ENCODE assay signal across 1 cellular context in genomic region chr2:141015339-141016047, GRCh38.
TF ChIP-seq lines count a peak whose summit lies in the region.

No MANE protein-coding gene starts in this region.

TF ChIP-seq in SK-N-SH treated with all-trans-retinoic acid at 6 μM for 48 hours, 23 proteins besides CTCF, POLR2A, EP300 and RAD21 (continued from another document):
- TF ChIP-seq POU6F1 (CRISPR knock-in tag; IDR thresholded peaks at IDR 0.05; ENCODE audit: borderline replicate concordance, low read depth): no peak
